ENCODE assay signal across 22 cellular contexts in genomic region chr20:37995856-37996625, GRCh38.
"Had no signal": no experiment of that assay in that cellular context is flagged by ENCODE, and none has a peak within 500 bp of the region (broad histone marks: within the 10 kb centered on the region; RNA-seq: fewer than 3 reads in every experiment).

No MANE protein-coding gene starts in this region.

- H3K27me3 ChIP-seq: hepatocyte, left lung, neural progenitor cell, upper lobe of right lung had no signal

- H3K4me3 ChIP-seq: hepatocyte, left lung, neural progenitor cell, thoracic aorta, upper lobe of right lung had no signal

- ATAC-seq: activated CD4-positive, alpha-beta T cell treated with anti-CD3 and anti-CD28 coated beads for 36 hours; activated T-cell treated with anti-CD3 and anti-CD28 coated beads, Interleukin-2, amount 50 U/mL, for 72 hours; left lung; naive thymus-derived CD8-positive, alpha-beta T cell; upper lobe of right lung had no signal

- H3K27ac ChIP-seq: left lung, neural progenitor cell, thoracic aorta, upper lobe of right lung had no signal

- DNase-seq: activated B cell treated with CpG ODN at 0.5 μM for 24 hours; activated CD4-positive, alpha-beta T cell treated with anti-CD3 and anti-CD28 coated beads for 36 hours; activated CD4-positive, alpha-beta T cell treated with anti-CD3 and anti-CD28 coated beads, Interleukin-2, amount 50 U/mL, for 4 hours; activated effector memory CD4-positive, alpha-beta T cell treated with Interleukin-2 at 50 U/mL for 16 hours; activated naive CD4-positive, alpha-beta T cell treated with anti-CD3 and anti-CD28 coated beads for 36 hours; activated T-cell treated with anti-CD3 and anti-CD28 coated beads, Interleukin-2, amount 50 U/mL, for 72 hours; amygdala; erythroblast; foreskin fibroblast; immature natural killer cell; left lung; mammary epithelial cell; naive thymus-derived CD8-positive, alpha-beta T cell; posterior cingulate gyrus; retina; stimulated activated CD4-positive, alpha-beta T cell treated with anti-CD3 and anti-CD28 coated beads, Interleukin-4, amount 100 ng/mL, for 24 hours; stimulated activated naive CD4-positive, alpha-beta T cell treated with Interleukin-2 at 50 U/mL for 16 hours; T1000; upper lobe of right lung had no signal

- H3K4me1 ChIP-seq: neural progenitor cell had no signal

- H3K9me3 ChIP-seq: left lung, thoracic aorta, upper lobe of right lung had no signal
